1 cellular context compared by ENCODE assay signal in the genomic region with DNA sequence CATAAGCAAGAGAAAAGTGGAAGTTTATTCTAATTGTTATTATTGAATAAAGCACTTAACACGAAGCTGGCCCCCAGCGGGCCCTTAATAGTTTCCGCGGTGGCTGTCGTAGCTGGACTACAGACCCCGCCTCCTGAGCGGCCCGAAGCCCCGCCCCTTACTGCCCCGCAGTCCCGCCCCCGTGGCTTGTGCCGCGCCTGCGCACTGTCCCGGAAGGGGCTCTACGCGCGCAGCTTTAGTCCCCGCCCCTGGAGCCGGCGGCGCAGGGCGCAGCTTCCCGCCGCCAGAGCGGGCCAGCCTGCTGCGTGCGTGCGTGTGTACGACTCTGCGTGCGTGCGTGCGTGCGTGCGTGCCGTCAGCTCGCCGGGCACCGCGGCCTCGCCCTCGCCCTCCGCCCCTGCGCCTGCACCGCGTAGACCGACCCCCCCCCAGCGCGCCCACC.
TF ChIP-seq lines count a peak whose summit lies in the region.

Gene VAPB (plus strand): TSS at position 348 of the 442 bp plus-strand sequence. CDS start 231 bp downstream, outside the sequence.

TF ChIP-seq in K562, 482 proteins besides CTCF, POLR2A, EP300 and RAD21 (continued from another document):
- TF ChIP-seq E2F6 (IDR thresholded peaks at IDR 0.05; ENCODE audit: borderline replicate concordance in 1 of 2, extremely low read depth in 1 of 2, insufficient read depth in 1 of 2, insufficient read length in 1 of 2, low read depth in 1 of 2, low read length in 1 of 2, poor library complexity in 1 of 2, severe bottlenecking in 1 of 2): peak; percentile 83 to 93
- TF ChIP-seq GABPB1 (CRISPR knock-in tag; IDR thresholded peaks at IDR 0.05): peak; percentile 71
- TF ChIP-seq, protein P1, sequence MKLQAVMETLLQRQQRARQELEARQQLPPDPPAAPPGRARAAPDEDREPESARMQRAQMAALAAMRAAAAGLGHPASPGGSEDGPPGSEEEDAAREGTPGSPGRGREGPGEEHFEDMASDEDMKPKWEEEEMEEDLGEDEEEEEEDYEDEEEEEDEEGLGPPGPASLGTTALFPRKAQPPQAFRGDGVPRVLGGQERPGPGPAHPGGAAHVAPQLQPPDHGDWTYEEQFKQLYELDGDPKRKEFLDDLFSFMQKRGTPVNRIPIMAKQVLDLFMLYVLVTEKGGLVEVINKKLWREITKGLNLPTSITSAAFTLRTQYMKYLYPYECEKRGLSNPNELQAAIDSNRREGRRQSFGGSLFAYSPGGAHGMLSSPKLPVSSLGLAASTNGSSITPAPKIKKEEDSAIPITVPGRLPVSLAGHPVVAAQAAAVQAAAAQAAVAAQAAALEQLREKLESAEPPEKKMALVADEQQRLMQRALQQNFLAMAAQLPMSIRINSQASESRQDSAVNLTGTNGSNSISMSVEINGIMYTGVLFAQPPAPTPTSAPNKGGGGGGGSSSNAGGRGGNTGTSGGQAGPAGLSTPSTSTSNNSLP (IDR thresholded peaks at IDR 0.05; ENCODE audit: borderline replicate concordance, low read depth, low read length): no peak
- no peak for TF ChIP-seq ZNF146 (CRISPR knock-in tag; IDR thresholded peaks at IDR 0.05; ENCODE audit: unreplicated experiment)
- no peak for TF ChIP-seq DMBX1 (CRISPR knock-in tag; IDR thresholded peaks at IDR 0.05; ENCODE audit: borderline replicate concordance)
TF ChIP-seq in K562: peak in this region for 40.
